In genomic region chr17:16442594-16443389, GRCh38 we compare ENCODE assay signal across 9 cellular contexts. TPM values are rescaled to one million over a fixed set of nuclear protein-coding genes. Genes with fewer than 3 reads are reported as not detected.
DNase-seq lines count a peak whose midpoint lies in the region; ATAC-seq and TF ChIP-seq lines count a peak whose summit lies in the region.
"Had no signal": no experiment of that assay in that cellular context is flagged by ENCODE, and none has a peak within 500 bp of the region (broad histone marks: within the 10 kb centered on the region; RNA-seq: fewer than 3 reads in every experiment).

No MANE protein-coding gene starts in this region.

- POLR2A ChIA-PET in CD8-positive, alpha-beta T cell (lab: Charles Lee) = no interaction called here
- POLR2A ChIA-PET in activated CD8-positive, alpha-beta T cell treated with anti-CD3 and anti-CD28 coated beads for 36 hours (lab: Charles Lee) = interaction anchor here (1.0 to 11.6 kb wide), 11 partner anchors 10 to 91 kb away, joined by 3 to 200 read pairs (median 8); partner anchors contain the start of genes CENPV, TRPV2 and UBB

- H3K9me3 ChIP-seq in CD8-positive, alpha-beta T cell (ENCODE audit: low read length) = no peaks in the 10 kb centered on the region
- no peaks in the 10 kb centered on the region for H3K9me3 ChIP-seq in HUES48 (ENCODE audit: control insufficient read depth, insufficient read depth, low read length)

- H3K4me3 ChIP-seq in CD8-positive, alpha-beta T cell (ENCODE audit: low read depth, low read length) = no peak overlapping the region
- H3K4me3 ChIP-seq in HUES48 (ENCODE audit: low read depth, low read length) (no peak overlapping the region), H7 (ENCODE audit: insufficient read depth, low read depth, low read length) (no peak overlapping the region)

- CTCF ChIA-PET in CD8-positive, alpha-beta T cell (lab: Charles Lee) = interaction anchor here (1.1 to 6.8 kb wide), 3 partner anchors 9 to 79 kb away, joined by 5 to 65 read pairs (median 5); partner anchors contain the start of gene TRPV2
- CTCF ChIA-PET in activated CD8-positive, alpha-beta T cell treated with anti-CD3 and anti-CD28 coated beads for 36 hours (lab: Charles Lee) = interaction anchor here (1.2 to 2.1 kb wide), 6 partner anchors 10 to 147 kb away, joined by 3 to 12 read pairs (median 6); no protein-coding TSS in a partner anchor

- peaks cover 34% of the 10 kb centered on the region for H3K4me1 ChIP-seq in CD8-positive, alpha-beta T cell (ENCODE audit: insufficient read depth, low read length)
- peaks cover 17% of the 10 kb centered on the region for H3K4me1 ChIP-seq in HUES48 (ENCODE audit: control insufficient read depth, insufficient read depth, low read length)

- H3K9me3 Mint-ChIP-seq in CD8-positive, alpha-beta T cell = no peaks in the 10 kb centered on the region
- no peaks in the 10 kb centered on the region for H3K9me3 Mint-ChIP-seq in activated CD8-positive, alpha-beta T cell treated with anti-CD3 and anti-CD28 coated beads for 36 hours

- no peaks in the 10 kb centered on the region for H3K27me3 ChIP-seq in CD8-positive, alpha-beta T cell (ENCODE audit: insufficient read depth, low read length)
- no peaks in the 10 kb centered on the region for H3K27me3 ChIP-seq in HUES48 (ENCODE audit: control insufficient read depth, insufficient read depth, low read length)
- no peaks in the 10 kb centered on the region for H3K27me3 ChIP-seq in H7 (ENCODE audit: control insufficient read depth, insufficient read depth, low read length)

- H3K36me3 ChIP-seq in CD8-positive, alpha-beta T cell (ENCODE audit: insufficient read depth, low read length) = peaks cover 19% of the 10 kb centered on the region
- H3K36me3 ChIP-seq in HUES48 (ENCODE audit: control insufficient read depth, insufficient read depth, low read length) (peaks cover 67% of the 10 kb centered on the region), H7 (replicated peaks; ENCODE audit: control insufficient read depth, insufficient read depth, low read length) (peaks cover 39% of the 10 kb centered on the region)

- peak overlapping the region; percentile 75 for H3K27ac Mint-ChIP-seq in CD8-positive, alpha-beta T cell
- H3K27ac Mint-ChIP-seq in activated CD8-positive, alpha-beta T cell treated with anti-CD3 and anti-CD28 coated beads for 36 hours = peak overlapping the region; percentile 91

- no peaks in the 10 kb centered on the region for H3K27me3 Mint-ChIP-seq in CD8-positive, alpha-beta T cell (ENCODE audit: low read depth)
- H3K27me3 Mint-ChIP-seq in activated CD8-positive, alpha-beta T cell treated with anti-CD3 and anti-CD28 coated beads for 36 hours = no peaks in the 10 kb centered on the region

- no peak overlapping the region for H3K9ac ChIP-seq in HUES48 (ENCODE audit: low read depth, low read length)

- ATAC-seq in CD8-positive, alpha-beta T cell = no peak
- ATAC-seq in activated CD8-positive, alpha-beta T cell treated with anti-CD3 and anti-CD28 coated beads for 36 hours = no peak
- ATAC-seq in HG02759 (IDR thresholded peaks at IDR 0.05; ENCODE audit: unreplicated experiment) (no peak), GM21723 (IDR thresholded peaks at IDR 0.05; ENCODE audit: unreplicated experiment) (no peak)

- peaks cover 56% of the 10 kb centered on the region for H3K4me1 Mint-ChIP-seq in CD8-positive, alpha-beta T cell (ENCODE audit: low read depth)
- peaks cover 59% of the 10 kb centered on the region for H3K4me1 Mint-ChIP-seq in activated CD8-positive, alpha-beta T cell treated with anti-CD3 and anti-CD28 coated beads for 36 hours (ENCODE audit: low read depth)

- intact Hi-C loops in CD8-positive, alpha-beta T cell (cut with DNase I, micrococcal nuclease) = no loop called here
- intact Hi-C loops in activated CD8-positive, alpha-beta T cell treated with anti-CD3 and anti-CD28 coated beads for 36 hours (cut with micrococcal nuclease) = no loop called here

- H3K27ac ChIP-seq in CD8-positive, alpha-beta T cell (ENCODE audit: low read depth, low read length) = no peak overlapping the region
- H3K27ac ChIP-seq in HUES48 (ENCODE audit: low read depth, low read length) = peak overlapping the region; percentile 86

- peak overlapping the region; percentile 3 for H3K4me3 Mint-ChIP-seq in CD8-positive, alpha-beta T cell
- H3K4me3 Mint-ChIP-seq in activated CD8-positive, alpha-beta T cell treated with anti-CD3 and anti-CD28 coated beads for 36 hours = peak overlapping the region; percentile 96

- no peak for DNase-seq in CD8-positive, alpha-beta T cell
- DNase-seq in activated CD8-positive, alpha-beta T cell treated with anti-CD3 and anti-CD28 coated beads for 36 hours = no peak
- DNase-seq in iris pigment epithelial cell (ENCODE audit: low read depth) (peak; percentile 47), H7 (no peak), ecto neural progenitor cell (ENCODE audit: low spot score) (no peak)
- DNase-seq: NCI-H774 had no signal

- no peak for TF ChIP-seq CTCF in CD8-positive, alpha-beta T cell (IDR thresholded peaks at IDR 0.05)
- no peak for TF ChIP-seq CTCF in activated CD8-positive, alpha-beta T cell treated with anti-CD3 and anti-CD28 coated beads for 36 hours (IDR thresholded peaks at IDR 0.05)

- peaks cover 71% of the 10 kb centered on the region for H3K36me3 Mint-ChIP-seq in CD8-positive, alpha-beta T cell
- H3K36me3 Mint-ChIP-seq in activated CD8-positive, alpha-beta T cell treated with anti-CD3 and anti-CD28 coated beads for 36 hours (ENCODE audit: low read depth) = peaks cover 71% of the 10 kb centered on the region

RNA-seq across cellular contexts. Expression of gene TRPV2, which starts 27.4 kb away (rescaled TPM):
- 10 to 100 TPM; 37.1 to 37.4 TPM for total RNA-seq in CD8-positive, alpha-beta T cell
- 10 to 100 TPM; 44.6 to 47.6 TPM for total RNA-seq in activated CD8-positive, alpha-beta T cell treated with anti-CD3 and anti-CD28 coated beads for 36 hours
- total RNA-seq in H7 (2014; rRNA removed; shearing (Covaris generic)) = 1.8 and 5.5 TPM in 2 replicates

RNA-seq across cellular contexts. Expression of gene LRRC75A, which starts 49.2 kb away (rescaled TPM):
- total RNA-seq in CD8-positive, alpha-beta T cell = 1 to 10 TPM; 1.7 TPM
- 1 to 10 TPM; 1.8 to 2.3 TPM for total RNA-seq in activated CD8-positive, alpha-beta T cell treated with anti-CD3 and anti-CD28 coated beads for 36 hours
- 3.3 and 5.9 TPM in 2 replicates for total RNA-seq in H7 (2014; rRNA removed; shearing (Covaris generic))
